Comparison of ENCODE assay signal across 1 cellular context in the genomic region with DNA sequence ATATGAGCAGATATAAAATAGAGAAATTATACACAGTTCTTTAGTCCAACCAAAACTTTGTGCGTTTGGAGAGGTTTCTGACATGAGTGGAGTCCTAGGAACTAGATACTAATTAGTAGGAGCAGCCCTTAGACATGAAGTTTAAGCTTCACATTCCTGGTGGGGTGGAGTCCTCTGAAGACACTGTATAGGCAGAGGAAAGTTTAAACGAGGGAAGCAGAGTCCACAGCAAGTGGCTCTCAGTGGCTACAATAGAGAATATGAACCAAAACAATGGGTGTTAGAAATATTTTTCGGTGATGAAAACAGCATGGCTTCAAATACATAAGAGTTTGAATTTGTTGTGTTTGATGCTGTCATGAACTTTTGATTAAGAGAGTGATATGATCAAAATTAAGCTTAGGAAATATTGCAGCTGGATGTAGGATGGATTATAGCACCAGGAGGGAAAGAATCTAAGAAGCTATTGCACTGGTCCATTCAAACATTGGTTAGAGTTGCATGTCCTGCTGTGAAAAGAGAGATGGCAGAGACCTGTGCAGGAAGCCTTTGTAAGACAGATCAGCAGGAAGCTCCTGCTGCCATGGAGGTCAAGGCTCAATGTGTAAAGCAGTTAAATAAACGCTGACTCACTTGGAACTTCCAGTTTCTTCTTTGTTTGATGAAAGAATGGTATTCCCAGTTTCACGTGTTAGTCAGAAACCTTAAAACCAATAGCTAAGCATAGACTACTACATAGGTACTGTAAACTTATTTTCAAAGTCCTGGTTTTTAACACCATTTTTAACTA.
A peak's percentile ranks its signal among the peaks of the same experiment; 100 is the strongest.
TF ChIP-seq lines count a peak whose summit lies in the region.

No MANE protein-coding gene starts in this region.

TF ChIP-seq in HepG2, 621 proteins besides CTCF, POLR2A, EP300 and RAD21 (continued from another document and continues in another):
- TF ChIP-seq, protein P1, sequence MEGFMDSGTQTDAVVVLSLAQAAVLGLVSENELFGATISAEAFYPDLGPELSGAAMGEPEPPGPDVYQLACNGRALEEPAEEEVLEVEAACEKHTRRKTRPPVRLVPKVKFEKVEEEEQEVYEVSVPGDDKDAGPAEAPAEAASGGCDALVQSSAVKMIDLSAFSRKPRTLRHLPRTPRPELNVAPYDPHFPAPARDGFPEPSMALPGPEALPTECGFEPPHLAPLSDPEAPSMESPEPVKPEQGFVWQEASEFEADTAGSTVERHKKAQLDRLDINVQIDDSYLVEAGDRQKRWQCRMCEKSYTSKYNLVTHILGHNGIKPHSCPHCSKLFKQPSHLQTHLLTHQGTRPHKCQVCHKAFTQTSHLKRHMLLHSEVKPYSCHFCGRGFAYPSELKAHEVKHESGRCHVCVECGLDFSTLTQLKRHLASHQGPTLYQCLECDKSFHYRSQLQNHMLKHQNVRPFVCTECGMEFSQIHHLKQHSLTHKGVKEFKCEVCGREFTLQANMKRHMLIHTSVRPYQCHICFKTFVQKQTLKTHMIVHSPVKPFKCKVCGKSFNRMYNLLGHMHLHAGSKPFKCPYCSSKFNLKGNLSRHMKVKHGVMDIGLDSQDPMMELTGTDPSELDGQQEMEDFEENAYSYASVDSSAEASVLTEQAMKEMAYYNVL (CRISPR knock-in tag; IDR thresholded peaks at IDR 0.05; ENCODE audit: borderline replicate concordance) = 0 out of 2 replicates have a peak, but pooled peaks have one; percentile 44
- TF ChIP-seq GTF3A (CRISPR knock-in tag; conservative IDR thresholded peaks at IDR 0.05) = no peak
- TF ChIP-seq, protein P2, sequence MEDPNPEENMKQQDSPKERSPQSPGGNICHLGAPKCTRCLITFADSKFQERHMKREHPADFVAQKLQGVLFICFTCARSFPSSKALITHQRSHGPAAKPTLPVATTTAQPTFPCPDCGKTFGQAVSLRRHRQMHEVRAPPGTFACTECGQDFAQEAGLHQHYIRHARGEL (CRISPR knock-in tag; IDR thresholded peaks at IDR 0.05) = no peak
- TF ChIP-seq, protein P3, sequence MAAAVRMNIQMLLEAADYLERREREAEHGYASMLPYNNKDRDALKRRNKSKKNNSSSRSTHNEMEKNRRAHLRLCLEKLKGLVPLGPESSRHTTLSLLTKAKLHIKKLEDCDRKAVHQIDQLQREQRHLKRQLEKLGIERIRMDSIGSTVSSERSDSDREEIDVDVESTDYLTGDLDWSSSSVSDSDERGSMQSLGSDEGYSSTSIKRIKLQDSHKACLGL (CRISPR knock-in tag; IDR thresholded peaks at IDR 0.05) = no peak
- no peak for TF ChIP-seq NFYC (CRISPR knock-in tag; IDR thresholded peaks at IDR 0.05)
- TF ChIP-seq, protein P4, sequence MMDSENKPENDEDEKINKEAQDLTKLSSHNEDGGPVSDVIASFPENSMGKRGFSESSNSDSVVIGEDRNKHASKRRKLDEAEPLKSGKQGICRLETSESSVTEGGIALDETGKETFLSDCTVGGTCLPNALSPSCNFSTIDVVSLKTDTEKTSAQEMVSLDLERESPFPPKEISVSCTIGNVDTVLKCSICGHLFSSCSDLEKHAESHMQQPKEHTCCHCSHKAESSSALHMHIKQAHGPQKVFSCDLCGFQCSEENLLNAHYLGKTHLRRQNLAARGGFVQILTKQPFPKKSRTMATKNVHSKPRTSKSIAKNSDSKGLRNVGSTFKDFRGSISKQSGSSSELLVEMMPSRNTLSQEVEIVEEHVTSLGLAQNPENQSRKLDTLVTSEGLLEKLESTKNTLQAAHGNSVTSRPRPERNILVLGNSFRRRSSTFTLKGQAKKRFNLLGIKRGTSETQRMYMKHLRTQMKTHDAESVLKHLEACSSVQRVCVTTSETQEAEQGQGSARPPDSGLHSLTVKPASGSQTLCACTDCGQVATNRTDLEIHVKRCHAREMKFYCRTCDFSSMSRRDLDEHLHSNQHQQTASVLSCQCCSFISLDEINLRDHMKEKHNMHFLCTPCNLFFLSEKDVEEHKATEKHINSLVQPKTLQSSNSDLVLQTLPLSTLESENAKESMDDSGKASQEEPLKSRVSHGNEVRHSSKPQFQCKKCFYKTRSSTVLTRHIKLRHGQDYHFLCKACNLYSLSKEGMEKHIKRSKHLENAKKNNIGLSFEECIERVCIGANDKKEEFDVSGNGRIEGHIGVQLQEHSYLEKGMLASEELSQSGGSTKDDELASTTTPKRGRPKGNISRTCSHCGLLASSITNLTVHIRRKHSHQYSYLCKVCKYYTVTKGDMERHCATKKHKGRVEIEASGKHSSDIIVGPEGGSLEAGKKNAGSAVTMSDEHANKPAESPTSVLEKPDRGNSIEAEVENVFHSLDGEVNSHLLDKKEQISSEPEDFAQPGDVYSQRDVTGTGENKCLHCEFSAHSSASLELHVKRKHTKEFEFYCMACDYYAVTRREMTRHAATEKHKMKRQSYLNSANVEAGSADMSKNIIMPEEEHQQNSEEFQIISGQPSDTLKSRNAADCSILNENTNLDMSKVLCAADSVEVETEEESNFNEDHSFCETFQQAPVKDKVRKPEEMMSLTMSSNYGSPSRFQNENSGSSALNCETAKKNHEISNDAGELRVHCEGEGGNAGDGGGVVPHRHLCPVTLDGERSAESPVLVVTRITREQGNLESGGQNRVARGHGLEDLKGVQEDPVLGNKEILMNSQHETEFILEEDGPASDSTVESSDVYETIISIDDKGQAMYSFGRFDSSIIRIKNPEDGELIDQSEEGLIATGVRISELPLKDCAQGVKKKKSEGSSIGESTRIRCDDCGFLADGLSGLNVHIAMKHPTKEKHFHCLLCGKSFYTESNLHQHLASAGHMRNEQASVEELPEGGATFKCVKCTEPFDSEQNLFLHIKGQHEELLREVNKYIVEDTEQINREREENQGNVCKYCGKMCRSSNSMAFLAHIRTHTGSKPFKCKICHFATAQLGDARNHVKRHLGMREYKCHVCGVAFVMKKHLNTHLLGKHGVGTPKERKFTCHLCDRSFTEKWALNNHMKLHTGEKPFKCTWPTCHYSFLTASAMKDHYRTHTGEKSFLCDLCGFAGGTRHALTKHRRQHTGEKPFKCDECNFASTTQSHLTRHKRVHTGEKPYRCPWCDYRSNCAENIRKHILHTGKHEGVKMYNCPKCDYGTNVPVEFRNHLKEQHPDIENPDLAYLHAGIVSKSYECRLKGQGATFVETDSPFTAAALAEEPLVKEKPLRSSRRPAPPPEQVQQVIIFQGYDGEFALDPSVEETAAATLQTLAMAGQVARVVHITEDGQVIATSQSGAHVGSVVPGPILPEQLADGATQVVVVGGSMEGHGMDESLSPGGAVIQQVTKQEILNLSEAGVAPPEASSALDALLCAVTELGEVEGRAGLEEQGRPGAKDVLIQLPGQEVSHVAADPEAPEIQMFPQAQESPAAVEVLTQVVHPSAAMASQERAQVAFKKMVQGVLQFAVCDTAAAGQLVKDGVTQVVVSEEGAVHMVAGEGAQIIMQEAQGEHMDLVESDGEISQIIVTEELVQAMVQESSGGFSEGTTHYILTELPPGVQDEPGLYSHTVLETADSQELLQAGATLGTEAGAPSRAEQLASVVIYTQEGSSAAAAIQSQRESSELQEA (CRISPR knock-in tag; IDR thresholded peaks at IDR 0.05; ENCODE audit: not compliant biosample characterization) = no peak
- TF ChIP-seq, protein P5, sequence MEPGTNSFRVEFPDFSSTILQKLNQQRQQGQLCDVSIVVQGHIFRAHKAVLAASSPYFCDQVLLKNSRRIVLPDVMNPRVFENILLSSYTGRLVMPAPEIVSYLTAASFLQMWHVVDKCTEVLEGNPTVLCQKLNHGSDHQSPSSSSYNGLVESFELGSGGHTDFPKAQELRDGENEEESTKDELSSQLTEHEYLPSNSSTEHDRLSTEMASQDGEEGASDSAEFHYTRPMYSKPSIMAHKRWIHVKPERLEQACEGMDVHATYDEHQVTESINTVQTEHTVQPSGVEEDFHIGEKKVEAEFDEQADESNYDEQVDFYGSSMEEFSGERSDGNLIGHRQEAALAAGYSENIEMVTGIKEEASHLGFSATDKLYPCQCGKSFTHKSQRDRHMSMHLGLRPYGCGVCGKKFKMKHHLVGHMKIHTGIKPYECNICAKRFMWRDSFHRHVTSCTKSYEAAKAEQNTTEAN (CRISPR knock-in tag; conservative IDR thresholded peaks at IDR 0.05) = no peak
- peak; percentile 32; the same call in 1 of the 2 replicates for TF ChIP-seq MED1 (CRISPR knock-in tag; IDR thresholded peaks at IDR 0.05)
- TF ChIP-seq ARNT2 (CRISPR knock-in tag; IDR thresholded peaks at IDR 0.05; ENCODE audit: low read depth) = no peak
- no peak for TF ChIP-seq NCOA1 (CRISPR knock-in tag; IDR thresholded peaks at IDR 0.05)
- TF ChIP-seq U2AF1 (optimal IDR thresholded peaks at IDR 0.05; ENCODE audit: low read depth, low read length) = no peak
- TF ChIP-seq ZZZ3 (CRISPR knock-in tag; IDR thresholded peaks at IDR 0.05; ENCODE audit: borderline replicate concordance) = no peak
- peak; percentile 31; the same call in 1 of the 2 replicates for TF ChIP-seq HNF4A (CRISPR knock-in tag; IDR thresholded peaks at IDR 0.05)
- TF ChIP-seq HDAC1 (CRISPR knock-in tag; IDR thresholded peaks at IDR 0.05) = 0 out of 2 replicates have a peak, but pooled peaks have one; percentile 16
- TF ChIP-seq, protein P6, sequence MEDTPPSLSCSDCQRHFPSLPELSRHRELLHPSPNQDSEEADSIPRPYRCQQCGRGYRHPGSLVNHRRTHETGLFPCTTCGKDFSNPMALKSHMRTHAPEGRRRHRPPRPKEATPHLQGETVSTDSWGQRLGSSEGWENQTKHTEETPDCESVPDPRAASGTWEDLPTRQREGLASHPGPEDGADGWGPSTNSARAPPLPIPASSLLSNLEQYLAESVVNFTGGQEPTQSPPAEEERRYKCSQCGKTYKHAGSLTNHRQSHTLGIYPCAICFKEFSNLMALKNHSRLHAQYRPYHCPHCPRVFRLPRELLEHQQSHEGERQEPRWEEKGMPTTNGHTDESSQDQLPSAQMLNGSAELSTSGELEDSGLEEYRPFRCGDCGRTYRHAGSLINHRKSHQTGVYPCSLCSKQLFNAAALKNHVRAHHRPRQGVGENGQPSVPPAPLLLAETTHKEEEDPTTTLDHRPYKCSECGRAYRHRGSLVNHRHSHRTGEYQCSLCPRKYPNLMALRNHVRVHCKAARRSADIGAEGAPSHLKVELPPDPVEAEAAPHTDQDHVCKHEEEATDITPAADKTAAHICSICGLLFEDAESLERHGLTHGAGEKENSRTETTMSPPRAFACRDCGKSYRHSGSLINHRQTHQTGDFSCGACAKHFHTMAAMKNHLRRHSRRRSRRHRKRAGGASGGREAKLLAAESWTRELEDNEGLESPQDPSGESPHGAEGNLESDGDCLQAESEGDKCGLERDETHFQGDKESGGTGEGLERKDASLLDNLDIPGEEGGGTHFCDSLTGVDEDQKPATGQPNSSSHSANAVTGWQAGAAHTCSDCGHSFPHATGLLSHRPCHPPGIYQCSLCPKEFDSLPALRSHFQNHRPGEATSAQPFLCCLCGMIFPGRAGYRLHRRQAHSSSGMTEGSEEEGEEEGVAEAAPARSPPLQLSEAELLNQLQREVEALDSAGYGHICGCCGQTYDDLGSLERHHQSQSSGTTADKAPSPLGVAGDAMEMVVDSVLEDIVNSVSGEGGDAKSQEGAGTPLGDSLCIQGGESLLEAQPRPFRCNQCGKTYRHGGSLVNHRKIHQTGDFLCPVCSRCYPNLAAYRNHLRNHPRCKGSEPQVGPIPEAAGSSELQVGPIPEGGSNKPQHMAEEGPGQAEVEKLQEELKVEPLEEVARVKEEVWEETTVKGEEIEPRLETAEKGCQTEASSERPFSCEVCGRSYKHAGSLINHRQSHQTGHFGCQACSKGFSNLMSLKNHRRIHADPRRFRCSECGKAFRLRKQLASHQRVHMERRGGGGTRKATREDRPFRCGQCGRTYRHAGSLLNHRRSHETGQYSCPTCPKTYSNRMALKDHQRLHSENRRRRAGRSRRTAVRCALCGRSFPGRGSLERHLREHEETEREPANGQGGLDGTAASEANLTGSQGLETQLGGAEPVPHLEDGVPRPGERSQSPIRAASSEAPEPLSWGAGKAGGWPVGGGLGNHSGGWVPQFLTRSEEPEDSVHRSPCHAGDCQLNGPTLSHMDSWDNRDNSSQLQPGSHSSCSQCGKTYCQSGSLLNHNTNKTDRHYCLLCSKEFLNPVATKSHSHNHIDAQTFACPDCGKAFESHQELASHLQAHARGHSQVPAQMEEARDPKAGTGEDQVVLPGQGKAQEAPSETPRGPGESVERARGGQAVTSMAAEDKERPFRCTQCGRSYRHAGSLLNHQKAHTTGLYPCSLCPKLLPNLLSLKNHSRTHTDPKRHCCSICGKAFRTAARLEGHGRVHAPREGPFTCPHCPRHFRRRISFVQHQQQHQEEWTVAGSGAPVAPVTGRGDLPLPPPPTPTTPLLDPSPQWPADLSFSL (CRISPR knock-in tag; IDR thresholded peaks at IDR 0.05) = no peak
- no peak for TF ChIP-seq TBL1XR1 (IDR thresholded peaks at IDR 0.05; ENCODE audit: borderline replicate concordance, low read length, partially characterized antibody)
- no peak for TF ChIP-seq ZFY (CRISPR knock-in tag; IDR thresholded peaks at IDR 0.05)
- TF ChIP-seq, protein P7, sequence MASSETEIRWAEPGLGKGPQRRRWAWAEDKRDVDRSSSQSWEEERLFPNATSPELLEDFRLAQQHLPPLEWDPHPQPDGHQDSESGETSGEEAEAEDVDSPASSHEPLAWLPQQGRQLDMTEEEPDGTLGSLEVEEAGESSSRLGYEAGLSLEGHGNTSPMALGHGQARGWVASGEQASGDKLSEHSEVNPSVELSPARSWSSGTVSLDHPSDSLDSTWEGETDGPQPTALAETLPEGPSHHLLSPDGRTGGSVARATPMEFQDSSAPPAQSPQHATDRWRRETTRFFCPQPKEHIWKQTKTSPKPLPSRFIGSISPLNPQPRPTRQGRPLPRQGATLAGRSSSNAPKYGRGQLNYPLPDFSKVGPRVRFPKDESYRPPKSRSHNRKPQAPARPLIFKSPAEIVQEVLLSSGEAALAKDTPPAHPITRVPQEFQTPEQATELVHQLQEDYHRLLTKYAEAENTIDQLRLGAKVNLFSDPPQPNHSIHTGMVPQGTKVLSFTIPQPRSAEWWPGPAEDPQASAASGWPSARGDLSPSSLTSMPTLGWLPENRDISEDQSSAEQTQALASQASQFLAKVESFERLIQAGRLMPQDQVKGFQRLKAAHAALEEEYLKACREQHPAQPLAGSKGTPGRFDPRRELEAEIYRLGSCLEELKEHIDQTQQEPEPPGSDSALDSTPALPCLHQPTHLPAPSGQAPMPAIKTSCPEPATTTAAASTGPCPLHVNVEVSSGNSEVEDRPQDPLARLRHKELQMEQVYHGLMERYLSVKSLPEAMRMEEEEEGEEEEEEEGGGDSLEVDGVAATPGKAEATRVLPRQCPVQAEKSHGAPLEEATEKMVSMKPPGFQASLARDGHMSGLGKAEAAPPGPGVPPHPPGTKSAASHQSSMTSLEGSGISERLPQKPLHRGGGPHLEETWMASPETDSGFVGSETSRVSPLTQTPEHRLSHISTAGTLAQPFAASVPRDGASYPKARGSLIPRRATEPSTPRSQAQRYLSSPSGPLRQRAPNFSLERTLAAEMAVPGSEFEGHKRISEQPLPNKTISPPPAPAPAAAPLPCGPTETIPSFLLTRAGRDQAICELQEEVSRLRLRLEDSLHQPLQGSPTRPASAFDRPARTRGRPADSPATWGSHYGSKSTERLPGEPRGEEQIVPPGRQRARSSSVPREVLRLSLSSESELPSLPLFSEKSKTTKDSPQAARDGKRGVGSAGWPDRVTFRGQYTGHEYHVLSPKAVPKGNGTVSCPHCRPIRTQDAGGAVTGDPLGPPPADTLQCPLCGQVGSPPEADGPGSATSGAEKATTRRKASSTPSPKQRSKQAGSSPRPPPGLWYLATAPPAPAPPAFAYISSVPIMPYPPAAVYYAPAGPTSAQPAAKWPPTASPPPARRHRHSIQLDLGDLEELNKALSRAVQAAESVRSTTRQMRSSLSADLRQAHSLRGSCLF (CRISPR knock-in tag; IDR thresholded peaks at IDR 0.05; ENCODE audit: borderline replicate concordance) = no peak
